In the genomic region with DNA sequence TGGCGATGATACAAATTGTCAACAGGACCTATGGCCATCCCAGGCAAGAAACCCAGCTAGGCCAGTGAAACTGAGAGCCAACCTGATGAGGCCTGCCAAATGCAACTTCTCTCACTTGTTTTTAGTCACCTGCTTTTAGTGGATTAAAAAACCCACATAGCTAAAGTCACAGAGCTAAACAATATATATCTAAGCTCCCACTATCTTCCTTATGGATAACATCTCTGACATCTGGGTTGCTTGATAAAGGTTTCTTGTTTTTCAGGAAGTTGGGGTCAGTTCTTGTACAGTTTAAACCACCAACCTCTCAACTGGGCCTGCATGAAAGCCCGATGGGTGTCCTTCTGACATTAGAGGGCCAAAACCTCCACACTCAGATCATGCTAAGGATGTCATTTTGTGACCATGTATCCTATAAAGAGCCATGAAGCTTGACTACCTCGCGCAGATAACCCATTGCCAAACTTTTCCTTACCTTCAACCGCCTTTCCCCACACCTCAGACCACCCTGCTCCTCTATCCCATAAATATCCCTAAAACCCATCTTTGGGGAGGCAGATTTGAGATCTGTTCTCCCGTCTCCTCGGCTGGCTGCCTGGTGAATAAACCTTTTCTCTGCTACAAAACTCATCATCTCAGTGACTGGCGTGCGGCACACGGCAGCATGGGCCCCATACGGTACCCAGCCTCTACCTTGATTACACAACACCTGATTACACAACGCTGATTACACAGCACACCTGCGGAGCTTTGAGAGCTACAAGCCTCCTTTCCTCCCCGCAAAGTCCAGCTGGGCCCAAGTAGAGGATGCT, we compare ENCODE assay signal across 1 cellular context.
TF ChIP-seq lines count a peak whose summit lies in the region.

No MANE protein-coding gene starts in this region.

TF ChIP-seq in K562, 482 proteins besides CTCF, POLR2A, EP300 and RAD21 (continued from another document and continues in another):
- peak; percentile 93 for TF ChIP-seq SOX6 (IDR thresholded peaks at IDR 0.05)
- TF ChIP-seq PRPF4 (IDR thresholded peaks at IDR 0.05; ENCODE audit: insufficient read depth, low read depth, low read length, poor library complexity, severe bottlenecking) = no peak
- TF ChIP-seq ZNF408 (CRISPR knock-in tag; IDR thresholded peaks at IDR 0.05; ENCODE audit: low read depth) = no peak
- no peak for TF ChIP-seq CBX8 (IDR thresholded peaks at IDR 0.05; ENCODE audit: borderline replicate concordance, extremely low read depth, low read depth, low read length, poor library complexity, severe bottlenecking)
- no peak for TF ChIP-seq NCOA4 (IDR thresholded peaks at IDR 0.05; ENCODE audit: partially characterized antibody)
- TF ChIP-seq, protein P1, sequence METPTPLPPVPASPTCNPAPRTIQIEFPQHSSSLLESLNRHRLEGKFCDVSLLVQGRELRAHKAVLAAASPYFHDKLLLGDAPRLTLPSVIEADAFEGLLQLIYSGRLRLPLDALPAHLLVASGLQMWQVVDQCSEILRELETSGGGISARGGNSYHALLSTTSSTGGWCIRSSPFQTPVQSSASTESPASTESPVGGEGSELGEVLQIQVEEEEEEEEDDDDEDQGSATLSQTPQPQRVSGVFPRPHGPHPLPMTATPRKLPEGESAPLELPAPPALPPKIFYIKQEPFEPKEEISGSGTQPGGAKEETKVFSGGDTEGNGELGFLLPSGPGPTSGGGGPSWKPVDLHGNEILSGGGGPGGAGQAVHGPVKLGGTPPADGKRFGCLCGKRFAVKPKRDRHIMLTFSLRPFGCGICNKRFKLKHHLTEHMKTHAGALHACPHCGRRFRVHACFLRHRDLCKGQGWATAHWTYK (CRISPR knock-in tag; IDR thresholded peaks at IDR 0.05) = no peak
- TF ChIP-seq, protein P2, sequence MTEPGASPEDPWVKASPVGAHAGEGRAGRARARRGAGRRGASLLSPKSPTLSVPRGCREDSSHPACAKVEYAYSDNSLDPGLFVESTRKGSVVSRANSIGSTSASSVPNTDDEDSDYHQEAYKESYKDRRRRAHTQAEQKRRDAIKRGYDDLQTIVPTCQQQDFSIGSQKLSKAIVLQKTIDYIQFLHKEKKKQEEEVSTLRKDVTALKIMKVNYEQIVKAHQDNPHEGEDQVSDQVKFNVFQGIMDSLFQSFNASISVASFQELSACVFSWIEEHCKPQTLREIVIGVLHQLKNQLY (CRISPR knock-in tag; conservative IDR thresholded peaks at IDR 0.05) = no peak
- TF ChIP-seq, protein P3, sequence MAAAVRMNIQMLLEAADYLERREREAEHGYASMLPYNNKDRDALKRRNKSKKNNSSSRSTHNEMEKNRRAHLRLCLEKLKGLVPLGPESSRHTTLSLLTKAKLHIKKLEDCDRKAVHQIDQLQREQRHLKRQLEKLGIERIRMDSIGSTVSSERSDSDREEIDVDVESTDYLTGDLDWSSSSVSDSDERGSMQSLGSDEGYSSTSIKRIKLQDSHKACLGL (CRISPR knock-in tag; IDR thresholded peaks at IDR 0.05; ENCODE audit: borderline replicate concordance, poor library complexity, severe bottlenecking) = no peak
- TF ChIP-seq ZBTB1 (CRISPR knock-in tag; IDR thresholded peaks at IDR 0.05; ENCODE audit: borderline replicate concordance, low read depth) = no peak
- TF ChIP-seq ZNF551 (CRISPR knock-in tag; IDR thresholded peaks at IDR 0.05) = no peak
- peak; percentile 88 for TF ChIP-seq TEAD4 (IDR thresholded peaks at IDR 0.05; ENCODE audit: low read length)
- TF ChIP-seq TEAD4 (CRISPR knock-in tag; IDR thresholded peaks at IDR 0.05; ENCODE audit: borderline replicate concordance) = no peak
- TF ChIP-seq, protein P4, sequence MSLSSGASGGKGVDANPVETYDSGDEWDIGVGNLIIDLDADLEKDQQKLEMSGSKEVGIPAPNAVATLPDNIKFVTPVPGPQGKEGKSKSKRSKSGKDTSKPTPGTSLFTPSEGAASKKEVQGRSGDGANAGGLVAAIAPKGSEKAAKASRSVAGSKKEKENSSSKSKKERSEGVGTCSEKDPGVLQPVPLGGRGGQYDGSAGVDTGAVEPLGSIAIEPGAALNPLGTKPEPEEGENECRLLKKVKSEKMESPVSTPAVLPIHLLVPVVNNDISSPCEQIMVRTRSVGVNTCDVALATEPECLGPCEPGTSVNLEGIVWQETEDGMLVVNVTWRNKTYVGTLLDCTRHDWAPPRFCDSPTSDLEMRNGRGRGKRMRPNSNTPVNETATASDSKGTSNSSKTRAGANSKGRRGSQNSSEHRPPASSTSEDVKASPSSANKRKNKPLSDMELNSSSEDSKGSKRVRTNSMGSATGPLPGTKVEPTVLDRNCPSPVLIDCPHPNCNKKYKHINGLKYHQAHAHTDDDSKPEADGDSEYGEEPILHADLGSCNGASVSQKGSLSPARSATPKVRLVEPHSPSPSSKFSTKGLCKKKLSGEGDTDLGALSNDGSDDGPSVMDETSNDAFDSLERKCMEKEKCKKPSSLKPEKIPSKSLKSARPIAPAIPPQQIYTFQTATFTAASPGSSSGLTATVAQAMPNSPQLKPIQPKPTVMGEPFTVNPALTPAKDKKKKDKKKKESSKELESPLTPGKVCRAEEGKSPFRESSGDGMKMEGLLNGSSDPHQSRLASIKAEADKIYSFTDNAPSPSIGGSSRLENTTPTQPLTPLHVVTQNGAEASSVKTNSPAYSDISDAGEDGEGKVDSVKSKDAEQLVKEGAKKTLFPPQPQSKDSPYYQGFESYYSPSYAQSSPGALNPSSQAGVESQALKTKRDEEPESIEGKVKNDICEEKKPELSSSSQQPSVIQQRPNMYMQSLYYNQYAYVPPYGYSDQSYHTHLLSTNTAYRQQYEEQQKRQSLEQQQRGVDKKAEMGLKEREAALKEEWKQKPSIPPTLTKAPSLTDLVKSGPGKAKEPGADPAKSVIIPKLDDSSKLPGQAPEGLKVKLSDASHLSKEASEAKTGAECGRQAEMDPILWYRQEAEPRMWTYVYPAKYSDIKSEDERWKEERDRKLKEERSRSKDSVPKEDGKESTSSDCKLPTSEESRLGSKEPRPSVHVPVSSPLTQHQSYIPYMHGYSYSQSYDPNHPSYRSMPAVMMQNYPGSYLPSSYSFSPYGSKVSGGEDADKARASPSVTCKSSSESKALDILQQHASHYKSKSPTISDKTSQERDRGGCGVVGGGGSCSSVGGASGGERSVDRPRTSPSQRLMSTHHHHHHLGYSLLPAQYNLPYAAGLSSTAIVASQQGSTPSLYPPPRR (CRISPR knock-in tag; IDR thresholded peaks at IDR 0.05; ENCODE audit: borderline replicate concordance) = no peak; the same call in 1 of the 2 replicates
- no peak for TF ChIP-seq ZNF24 (IDR thresholded peaks at IDR 0.05)
- no peak; the same call in 1 of the 2 replicates for TF ChIP-seq MYC (IDR thresholded peaks at IDR 0.05; ENCODE audit: low read depth, low read length)
- no peak for TF ChIP-seq MYC (CRISPR knock-in tag; IDR thresholded peaks at IDR 0.05; ENCODE audit: borderline replicate concordance, low read depth)
- no peak for TF ChIP-seq RBM14 (IDR thresholded peaks at IDR 0.05; ENCODE audit: borderline replicate concordance, insufficient read depth, low read depth, low read length)
- TF ChIP-seq NFRKB (IDR thresholded peaks at IDR 0.05; ENCODE audit: low read depth) = no peak
- no peak for TF ChIP-seq RBBP5 (IDR thresholded peaks at IDR 0.05; ENCODE audit: borderline replicate concordance, insufficient read depth, low read length, poor library complexity, severe bottlenecking)
- no peak for TF ChIP-seq PTTG1 (tag; IDR thresholded peaks at IDR 0.05; ENCODE audit: low read depth)
- no peak for TF ChIP-seq HOXB6 (CRISPR knock-in tag; IDR thresholded peaks at IDR 0.05; ENCODE audit: borderline replicate concordance)
- TF ChIP-seq ZNF707 (CRISPR knock-in tag; conservative IDR thresholded peaks at IDR 0.05) = no peak
- TF ChIP-seq, protein P5, sequence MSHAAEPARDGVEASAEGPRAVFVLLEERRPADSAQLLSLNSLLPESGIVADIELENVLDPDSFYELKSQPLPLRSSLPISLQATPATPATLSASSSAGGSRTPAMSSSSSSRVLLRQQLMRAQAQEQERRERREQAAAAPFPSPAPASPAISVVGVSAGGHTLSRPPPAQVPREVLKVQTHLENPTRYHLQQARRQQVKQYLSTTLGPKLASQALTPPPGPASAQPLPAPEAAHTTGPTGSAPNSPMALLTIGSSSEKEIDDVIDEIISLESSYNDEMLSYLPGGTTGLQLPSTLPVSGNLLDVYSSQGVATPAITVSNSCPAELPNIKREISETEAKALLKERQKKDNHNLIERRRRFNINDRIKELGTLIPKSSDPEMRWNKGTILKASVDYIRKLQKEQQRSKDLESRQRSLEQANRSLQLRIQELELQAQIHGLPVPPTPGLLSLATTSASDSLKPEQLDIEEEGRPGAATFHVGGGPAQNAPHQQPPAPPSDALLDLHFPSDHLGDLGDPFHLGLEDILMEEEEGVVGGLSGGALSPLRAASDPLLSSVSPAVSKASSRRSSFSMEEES (CRISPR knock-in tag; IDR thresholded peaks at IDR 0.05) = no peak
- no peak for TF ChIP-seq BDP1 (IDR thresholded peaks at IDR 0.05; ENCODE audit: insufficient read depth, insufficient read length)
- TF ChIP-seq ADNP (tag; IDR thresholded peaks at IDR 0.05) = no peak
- 0 out of 2 replicates have a peak, but pooled peaks have one; percentile 66 for TF ChIP-seq PHTF2 (CRISPR knock-in tag; IDR thresholded peaks at IDR 0.05)
- TF ChIP-seq ZNF41 (CRISPR knock-in tag; conservative IDR thresholded peaks at IDR 0.05) = no peak; the same call in 1 of the 2 replicates
- TF ChIP-seq PCBP1 (IDR thresholded peaks at IDR 0.05; ENCODE audit: low read depth, low read length, poor library complexity, severe bottlenecking) = no peak
- no peak for TF ChIP-seq NFATC3 (IDR thresholded peaks at IDR 0.05)
- TF ChIP-seq, protein P6, sequence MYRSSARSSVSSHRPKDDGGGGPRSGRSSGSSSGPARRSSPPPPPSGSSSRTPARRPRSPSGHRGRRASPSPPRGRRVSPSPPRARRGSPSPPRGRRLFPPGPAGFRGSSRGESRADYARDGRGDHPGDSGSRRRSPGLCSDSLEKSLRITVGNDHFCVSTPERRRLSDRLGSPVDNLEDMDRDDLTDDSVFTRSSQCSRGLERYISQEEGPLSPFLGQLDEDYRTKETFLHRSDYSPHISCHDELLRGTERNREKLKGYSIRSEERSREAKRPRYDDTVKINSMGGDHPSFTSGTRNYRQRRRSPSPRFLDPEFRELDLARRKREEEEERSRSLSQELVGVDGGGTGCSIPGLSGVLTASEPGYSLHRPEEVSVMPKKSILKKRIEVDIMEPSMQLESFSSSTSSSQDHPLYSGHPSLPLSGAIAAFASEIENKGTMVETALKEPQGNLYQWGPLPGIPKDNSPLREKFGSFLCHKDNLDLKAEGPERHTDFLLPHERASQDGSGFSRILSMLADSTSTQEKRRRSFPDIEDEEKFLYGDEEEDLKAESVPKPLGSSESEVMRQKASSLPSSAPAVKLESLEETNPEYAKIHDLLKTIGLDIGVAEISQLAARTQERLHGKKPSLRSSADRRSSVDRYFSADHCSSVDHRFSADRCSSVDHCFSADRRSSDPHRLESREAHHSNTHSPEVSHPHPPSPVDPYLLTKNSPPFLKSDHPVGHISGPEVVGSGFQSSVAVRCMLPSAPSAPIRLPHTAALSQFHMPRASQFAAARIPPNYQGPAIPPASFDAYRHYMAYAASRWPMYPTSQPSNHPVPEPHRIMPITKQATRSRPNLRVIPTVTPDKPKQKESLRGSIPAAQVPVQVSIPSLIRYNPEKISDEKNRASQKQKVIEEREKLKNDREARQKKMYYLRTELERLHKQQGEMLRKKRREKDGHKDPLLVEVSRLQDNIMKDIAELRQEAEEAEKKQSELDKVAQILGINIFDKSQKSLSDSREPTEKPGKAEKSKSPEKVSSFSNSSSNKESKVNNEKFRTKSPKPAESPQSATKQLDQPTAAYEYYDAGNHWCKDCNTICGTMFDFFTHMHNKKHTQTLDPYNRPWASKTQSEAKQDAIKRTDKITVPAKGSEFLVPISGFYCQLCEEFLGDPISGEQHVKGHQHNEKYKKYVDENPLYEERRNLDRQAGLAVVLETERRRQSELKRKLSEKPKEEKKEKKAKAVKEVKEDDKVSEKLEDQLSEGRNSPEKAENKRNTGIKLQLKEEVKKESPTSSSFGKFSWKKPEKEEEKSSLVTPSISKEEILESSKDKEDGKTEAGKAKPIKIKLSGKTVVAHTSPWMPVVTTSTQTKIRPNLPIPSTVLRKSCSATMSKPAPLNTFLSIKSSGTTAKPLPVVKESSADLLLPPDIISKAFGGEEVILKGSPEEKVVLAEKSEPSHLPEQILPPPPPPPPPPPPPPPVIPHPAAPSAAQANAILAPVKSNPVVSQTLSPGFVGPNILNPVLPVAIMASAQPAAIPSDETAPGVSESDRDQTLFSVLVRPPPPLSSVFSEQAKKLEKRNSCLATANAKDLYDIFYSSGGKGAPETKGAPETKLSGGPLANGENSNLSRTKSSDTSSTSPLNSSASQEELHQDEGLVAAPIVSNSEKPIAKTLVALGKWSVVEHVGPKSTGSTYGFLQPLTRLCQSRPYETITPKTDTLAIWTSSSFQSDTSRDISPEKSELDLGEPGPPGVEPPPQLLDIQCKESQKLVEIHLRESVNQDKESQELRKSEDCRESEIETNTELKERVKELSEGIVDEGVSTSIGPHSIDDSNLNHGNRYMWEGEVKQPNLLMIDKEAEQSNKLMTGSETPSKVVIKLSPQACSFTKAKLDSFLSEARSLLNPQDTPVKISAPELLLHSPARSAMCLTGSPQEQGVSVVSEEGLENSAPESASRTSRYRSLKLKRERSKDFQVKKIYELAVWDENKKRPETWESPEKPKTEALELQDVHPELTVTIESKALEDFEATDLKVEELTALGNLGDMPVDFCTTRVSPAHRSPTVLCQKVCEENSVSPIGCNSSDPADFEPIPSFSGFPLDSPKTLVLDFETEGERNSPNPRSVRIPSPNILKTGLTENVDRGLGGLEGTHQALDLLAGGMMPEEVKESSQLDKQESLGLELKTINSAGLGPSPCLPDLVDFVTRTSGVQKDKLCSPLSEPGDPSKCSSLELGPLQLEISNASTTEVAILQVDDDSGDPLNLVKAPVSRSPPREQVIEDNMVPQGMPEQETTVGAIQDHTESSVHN (IDR thresholded peaks at IDR 0.05; ENCODE audit: borderline replicate concordance in 1 of 2, low read depth in 1 of 2) = 0 out of 4 replicates have a peak, but pooled peaks of 1 of the 2 experiments have one; percentile 70
- TF ChIP-seq, protein P7, sequence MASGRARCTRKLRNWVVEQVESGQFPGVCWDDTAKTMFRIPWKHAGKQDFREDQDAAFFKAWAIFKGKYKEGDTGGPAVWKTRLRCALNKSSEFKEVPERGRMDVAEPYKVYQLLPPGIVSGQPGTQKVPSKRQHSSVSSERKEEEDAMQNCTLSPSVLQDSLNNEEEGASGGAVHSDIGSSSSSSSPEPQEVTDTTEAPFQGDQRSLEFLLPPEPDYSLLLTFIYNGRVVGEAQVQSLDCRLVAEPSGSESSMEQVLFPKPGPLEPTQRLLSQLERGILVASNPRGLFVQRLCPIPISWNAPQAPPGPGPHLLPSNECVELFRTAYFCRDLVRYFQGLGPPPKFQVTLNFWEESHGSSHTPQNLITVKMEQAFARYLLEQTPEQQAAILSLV (tag; IDR thresholded peaks at IDR 0.05) = peak; percentile 70; the same call in 1 of the 2 replicates
- no peak for TF ChIP-seq NFIX (CRISPR knock-in tag; IDR thresholded peaks at IDR 0.05; ENCODE audit: low read depth)
- TF ChIP-seq, protein P8, sequence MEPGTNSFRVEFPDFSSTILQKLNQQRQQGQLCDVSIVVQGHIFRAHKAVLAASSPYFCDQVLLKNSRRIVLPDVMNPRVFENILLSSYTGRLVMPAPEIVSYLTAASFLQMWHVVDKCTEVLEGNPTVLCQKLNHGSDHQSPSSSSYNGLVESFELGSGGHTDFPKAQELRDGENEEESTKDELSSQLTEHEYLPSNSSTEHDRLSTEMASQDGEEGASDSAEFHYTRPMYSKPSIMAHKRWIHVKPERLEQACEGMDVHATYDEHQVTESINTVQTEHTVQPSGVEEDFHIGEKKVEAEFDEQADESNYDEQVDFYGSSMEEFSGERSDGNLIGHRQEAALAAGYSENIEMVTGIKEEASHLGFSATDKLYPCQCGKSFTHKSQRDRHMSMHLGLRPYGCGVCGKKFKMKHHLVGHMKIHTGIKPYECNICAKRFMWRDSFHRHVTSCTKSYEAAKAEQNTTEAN (CRISPR knock-in tag; IDR thresholded peaks at IDR 0.05) = no peak
- no peak for TF ChIP-seq EP400 (IDR thresholded peaks at IDR 0.05)
- TF ChIP-seq RBFOX2 (IDR thresholded peaks at IDR 0.05; ENCODE audit: low read depth, low read length) = no peak
- peak; percentile 75; the same call in 1 of the 2 replicates for TF ChIP-seq DNMT1 (IDR thresholded peaks at IDR 0.05)
- TF ChIP-seq ZNF354B (CRISPR knock-in tag; IDR thresholded peaks at IDR 0.05) = peak; percentile 67
